In the genomic region with DNA sequence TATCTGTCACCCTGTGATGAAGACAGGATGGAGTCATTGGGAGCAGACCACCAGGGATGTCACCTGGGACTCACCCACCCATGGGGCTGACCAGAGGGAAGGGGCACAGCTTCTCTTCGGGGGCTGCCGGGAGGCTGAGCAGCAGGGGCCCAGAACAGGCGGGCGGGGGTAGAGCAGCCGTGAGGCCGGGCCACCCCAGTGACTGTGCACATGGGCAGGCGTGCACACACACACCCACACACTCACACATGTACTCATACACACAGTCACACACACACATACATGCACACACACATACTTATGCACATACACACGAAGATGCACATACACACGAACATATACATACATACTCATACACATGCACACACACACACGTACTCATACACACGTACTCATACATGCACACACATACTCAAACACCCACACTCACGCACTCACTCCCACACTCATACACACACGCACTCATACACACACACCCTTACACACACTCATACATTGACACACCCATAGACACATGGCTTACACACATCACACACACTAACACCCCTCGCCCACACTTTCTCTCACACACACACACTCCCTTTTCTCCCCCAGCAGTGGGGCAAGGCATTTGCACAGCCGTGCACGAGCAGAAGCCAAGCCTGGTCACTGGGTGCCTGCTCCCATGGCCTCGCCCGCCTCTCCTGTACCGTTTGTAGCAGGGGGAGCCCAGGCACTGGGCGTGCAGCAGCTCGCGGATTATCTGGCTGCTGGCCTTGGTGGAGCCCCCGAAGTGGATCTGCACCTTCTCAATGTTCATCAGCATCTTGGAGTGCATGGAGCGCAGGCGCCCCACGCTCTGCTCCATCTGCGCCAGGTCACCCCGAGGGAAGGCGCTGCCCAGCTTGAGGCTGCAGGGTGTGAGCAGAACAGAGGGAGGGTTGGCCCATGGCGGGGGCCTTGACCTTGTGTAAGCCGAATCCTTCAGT, we compare ENCODE assay signal across 1 cellular context.
TF ChIP-seq lines count a peak whose summit lies in the region.

No MANE protein-coding gene starts in this region.

TF ChIP-seq in H1, 55 proteins besides CTCF, POLR2A, EP300 and RAD21:
- TF ChIP-seq CBX5 (IDR thresholded peaks at IDR 0.05; ENCODE audit: low read depth, low read length) = no peak
- no peak for TF ChIP-seq NANOG (IDR thresholded peaks at IDR 0.05; ENCODE audit: insufficient read depth, low read depth, low read length, poor library complexity, severe bottlenecking)
- no peak for TF ChIP-seq KDM5A (IDR thresholded peaks at IDR 0.05; ENCODE audit: low read length)
- TF ChIP-seq CTBP2 (IDR thresholded peaks at IDR 0.05; ENCODE audit: borderline replicate concordance, insufficient read depth, insufficient read length, low read length) = no peak
- TF ChIP-seq CBX8 (IDR thresholded peaks at IDR 0.05; ENCODE audit: borderline replicate concordance, low read depth, low read length) = no peak
- no peak for TF ChIP-seq SP1 (IDR thresholded peaks at IDR 0.05; ENCODE audit: low read depth, low read length)
- TF ChIP-seq HDAC2 (IDR thresholded peaks at IDR 0.05; ENCODE audit: borderline replicate concordance in 1 of 2, low read depth in 2 of 2, low read length in 2 of 2) = no peak
- TF ChIP-seq TEAD4 (IDR thresholded peaks at IDR 0.05; ENCODE audit: low read depth, low read length) = no peak
- TF ChIP-seq EGR1 (IDR thresholded peaks at IDR 0.05; ENCODE audit: borderline replicate concordance, low read depth, low read length) = no peak
- TF ChIP-seq NRF1 (IDR thresholded peaks at IDR 0.05; ENCODE audit: low read depth, low read length) = no peak
- no peak for TF ChIP-seq ZNF274 (IDR thresholded peaks at IDR 0.05; ENCODE audit: borderline replicate concordance, extremely low read depth, low read length)
- no peak for TF ChIP-seq SAP30 (IDR thresholded peaks at IDR 0.05; ENCODE audit: insufficient read depth, insufficient replicate concordance, low read length)
- TF ChIP-seq RBBP5 (IDR thresholded peaks at IDR 0.05; ENCODE audit: borderline replicate concordance, low read depth, low read length) = no peak
- TF ChIP-seq, protein P1, sequence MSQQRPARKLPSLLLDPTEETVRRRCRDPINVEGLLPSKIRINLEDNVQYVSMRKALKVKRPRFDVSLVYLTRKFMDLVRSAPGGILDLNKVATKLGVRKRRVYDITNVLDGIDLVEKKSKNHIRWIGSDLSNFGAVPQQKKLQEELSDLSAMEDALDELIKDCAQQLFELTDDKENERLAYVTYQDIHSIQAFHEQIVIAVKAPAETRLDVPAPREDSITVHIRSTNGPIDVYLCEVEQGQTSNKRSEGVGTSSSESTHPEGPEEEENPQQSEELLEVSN (IDR thresholded peaks at IDR 0.05) = no peak
- TF ChIP-seq YY1 (IDR thresholded peaks at IDR 0.05; ENCODE audit: low read depth, low read length) = no peak
- TF ChIP-seq, protein P2, sequence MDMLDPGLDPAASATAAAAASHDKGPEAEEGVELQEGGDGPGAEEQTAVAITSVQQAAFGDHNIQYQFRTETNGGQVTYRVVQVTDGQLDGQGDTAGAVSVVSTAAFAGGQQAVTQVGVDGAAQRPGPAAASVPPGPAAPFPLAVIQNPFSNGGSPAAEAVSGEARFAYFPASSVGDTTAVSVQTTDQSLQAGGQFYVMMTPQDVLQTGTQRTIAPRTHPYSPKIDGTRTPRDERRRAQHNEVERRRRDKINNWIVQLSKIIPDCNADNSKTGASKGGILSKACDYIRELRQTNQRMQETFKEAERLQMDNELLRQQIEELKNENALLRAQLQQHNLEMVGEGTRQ (IDR thresholded peaks at IDR 0.05; ENCODE audit: low read length) = no peak
- no peak for TF ChIP-seq JUND (IDR thresholded peaks at IDR 0.05; ENCODE audit: low read length)
- no peak for TF ChIP-seq BRCA1 (IDR thresholded peaks at IDR 0.05; ENCODE audit: low read depth, low read length)
- no peak for TF ChIP-seq KDM1A (IDR thresholded peaks at IDR 0.05; ENCODE audit: borderline replicate concordance, low read length)
- TF ChIP-seq RFX5 (IDR thresholded peaks at IDR 0.05; ENCODE audit: borderline replicate concordance, low read depth, low read length) = no peak
TF ChIP-seq in H1: peak in this region for 0.
